In genomic region chr20:25389858-25390537, GRCh38 we compare ENCODE assay signal across 8 cellular contexts. TPM values are rescaled to one million over a fixed set of nuclear protein-coding genes. Genes with fewer than 3 reads are reported as not detected.
DNase-seq lines count a peak whose midpoint lies in the region; ATAC-seq, FAIRE-seq and TF ChIP-seq lines count a peak whose summit lies in the region.

No MANE protein-coding gene starts in this region.

- DNase-seq in A549 (ENCODE audit: low read depth in 1 of 2, low spot score in 1 of 2), result peak in 1 of 2 experiments; percentile 31
- DNase-seq in NT2/D1 (ENCODE audit: low read depth, low spot score), result no peak
- peak; percentile 27 for DNase-seq in activated naive CD4-positive, alpha-beta T cell treated with anti-CD3 and anti-CD28 coated beads for 36 hours
- DNase-seq in head of caudate nucleus, result peak in 36 of 42 donors; percentile 20 to 67 (median 46)
- peak; percentile 31 to 65 for DNase-seq in trophoblast cell
- no peak for DNase-seq in SIG-M5 (lab: John Stamatoyannopoulos, UW)

- H3K4me2 ChIP-seq in A549, result peak overlapping the region; percentile 81
- peak overlapping the region; percentile 69 for H3K4me2 ChIP-seq in trophoblast cell (ENCODE audit: low read length)

- H3K36me3 ChIP-seq in NT2/D1 (ENCODE audit: insufficient read depth, insufficient read length, low read length), result peaks cover 5% of the 10 kb centered on the region
- peaks cover 2 to 3% of the 10 kb centered on the region in 2 experiments for H3K36me3 ChIP-seq in trophoblast cell (ENCODE audit: control insufficient read depth in 1 of 2, insufficient read depth in 2 of 2, low read length in 2 of 2)

- no peak for TF ChIP-seq CTCF in A549 (IDR thresholded peaks at IDR 0.05)

- peak overlapping the region; percentile 86 for H4K12ac ChIP-seq in trophoblast cell (ENCODE audit: low read depth, low read length)

- peak overlapping the region; percentile 95 for H3K4me3 ChIP-seq in A549
- H3K4me3 ChIP-seq in NT2/D1 (ENCODE audit: insufficient read length, low read depth), result peak overlapping the region; percentile 77
- peak overlapping the region; percentile 94 for H3K4me3 ChIP-seq in trophoblast cell (ENCODE audit: low read depth, low read length)

- TF ChIP-seq POLR2A in A549 (IDR thresholded peaks at IDR 0.05; ENCODE audit: low read length), result no peak

- H3K4me1 ChIP-seq in A549 (peaks cover 3% of the 10 kb centered on the region; the same call in 1 of the 3 replicates), NT2/D1 (ENCODE audit: insufficient read depth, insufficient read length) (no peaks in the 10 kb centered on the region), trophoblast cell (ENCODE audit: control insufficient read depth in 1 of 2, insufficient read depth in 2 of 2, low read length in 2 of 2) (peaks cover 0 to 3% of the 10 kb centered on the region in 2 experiments)

- H2BK12ac ChIP-seq in trophoblast cell (ENCODE audit: low read length), result peak overlapping the region; percentile 34

- intact Hi-C loops in activated naive CD4-positive, alpha-beta T cell treated with anti-CD3 and anti-CD28 coated beads for 36 hours (cut with micrococcal nuclease), result loop anchor here (2.0 to 10.0 kb wide), 4 partner anchors 55 to 443 kb away; partner anchors contain the start of genes APMAP and CST7
- intact Hi-C loops in head of caudate nucleus (cut with DNase I), result loop anchor here (5.0 kb wide), 2 partner anchors 143 to 398 kb away; partner anchors contain the start of genes APMAP and PYGB

- no peak for TF ChIP-seq EP300 in A549 (IDR thresholded peaks at IDR 0.05)

- H3K18ac ChIP-seq in trophoblast cell (ENCODE audit: low read length), result peak overlapping the region; percentile 97

- peaks cover 7% of the 10 kb centered on the region for H3K36me3 Mint-ChIP-seq in activated naive CD4-positive, alpha-beta T cell treated with anti-CD3 and anti-CD28 coated beads for 36 hours (ENCODE audit: low read depth)

- H2AFZ ChIP-seq in trophoblast cell (ENCODE audit: insufficient read depth, low read length, poor library complexity), result peak overlapping the region; percentile 89

- no peaks in the 10 kb centered on the region for H3K9me3 ChIP-seq in A549
- H3K9me3 ChIP-seq in NT2/D1 (ENCODE audit: insufficient read depth, low read length), result no peaks in the 10 kb centered on the region
- H3K9me3 ChIP-seq in trophoblast cell (ENCODE audit: insufficient read depth, low read depth, low read length), result no peaks in the 10 kb centered on the region

- no peaks in the 10 kb centered on the region for H3K9me3 Mint-ChIP-seq in activated naive CD4-positive, alpha-beta T cell treated with anti-CD3 and anti-CD28 coated beads for 36 hours

- H3K27me3 ChIP-seq in NT2/D1 (ENCODE audit: insufficient read depth, insufficient read length) (peaks cover 5% of the 10 kb centered on the region), trophoblast cell (ENCODE audit: insufficient read depth, low read length) (no peaks in the 10 kb centered on the region)

- WGBS in A549 (ENCODE audit: missing lambda C conversion rate), result 0% methylated on average over 11 of the region's 67 CpGs
- no CpG with 5 or more reads among the region's 67 CpGs for whole genome bisulfite sequencing in trophoblast cell (ENCODE audit: extremely low coverage, insufficient coverage, insufficient read length)

- CTCF ChIA-PET in A549 (lab: Yijun Ruan, JAX), result interaction anchor here (1.0 kb wide), 1 partner anchor 91 kb away, joined by 3 read pairs; no protein-coding TSS in a partner anchor
- CTCF ChIA-PET in activated naive CD4-positive, alpha-beta T cell treated with anti-CD3 and anti-CD28 coated beads for 36 hours (lab: Charles Lee), result no interaction called here

- H3K4ac ChIP-seq in trophoblast cell (ENCODE audit: low read depth, low read length), result peak overlapping the region; percentile 92

- H3K4me3 Mint-ChIP-seq in activated naive CD4-positive, alpha-beta T cell treated with anti-CD3 and anti-CD28 coated beads for 36 hours, result peak overlapping the region; percentile 87

- H3K27ac Mint-ChIP-seq in activated naive CD4-positive, alpha-beta T cell treated with anti-CD3 and anti-CD28 coated beads for 36 hours, result no peak overlapping the region

- FAIRE-seq in A549 (lab: Jason Lieb, UNC), result no peak

- peak overlapping the region; percentile 57 for H4K8ac ChIP-seq in trophoblast cell (ENCODE audit: low read depth, low read length)

- H3K23ac ChIP-seq in trophoblast cell (ENCODE audit: low read length), result no peak overlapping the region

- H3K14ac ChIP-seq in trophoblast cell (ENCODE audit: low read length), result peak overlapping the region; percentile 93

- POLR2A ChIA-PET in A549 (lab: Yijun Ruan, JAX), result interaction anchor here (1.0 to 1.7 kb wide), 5 partner anchors 18 to 142 kb away, joined by 5 to 13 read pairs (median 6); partner anchors contain the start of gene PYGB

- H3K27me3 Mint-ChIP-seq in activated naive CD4-positive, alpha-beta T cell treated with anti-CD3 and anti-CD28 coated beads for 36 hours (ENCODE audit: low read depth), result no peaks in the 10 kb centered on the region

- peak overlapping the region; percentile 78 to 90 for H3K27ac ChIP-seq in A549
- peak overlapping the region; percentile 92 for H3K27ac ChIP-seq in trophoblast cell (ENCODE audit: low read depth, low read length)

- H2BK5ac ChIP-seq in trophoblast cell (ENCODE audit: low read depth, low read length, poor library complexity), result peak overlapping the region; percentile 93

- H2BK120ac ChIP-seq in trophoblast cell (ENCODE audit: insufficient read depth, low read length, poor library complexity), result peak overlapping the region; percentile 85

- TF ChIP-seq RAD21 in A549 (conservative IDR thresholded peaks at IDR 0.05 in 1 of 2, IDR thresholded peaks at IDR 0.05 in 1 of 2), result no peak; a peak in 1 of 5 replicates

- peaks cover 16% of the 10 kb centered on the region for H3K79me2 ChIP-seq in trophoblast cell (ENCODE audit: control insufficient read depth, insufficient read depth, low read length, poor library complexity)

- H3K4me1 Mint-ChIP-seq in activated naive CD4-positive, alpha-beta T cell treated with anti-CD3 and anti-CD28 coated beads for 36 hours (ENCODE audit: low read depth), result peaks cover 11% of the 10 kb centered on the region

- H3K9ac ChIP-seq in NT2/D1 (ENCODE audit: insufficient read length, low read depth), result peak overlapping the region; percentile 81
- peak overlapping the region; percentile 88 for H3K9ac ChIP-seq in trophoblast cell (ENCODE audit: low read length)

- ATAC-seq in A549 (peak; percentile 54 to 68), GM18858 (IDR thresholded peaks at IDR 0.05; ENCODE audit: unreplicated experiment) (peak; percentile 4), HG03045 (IDR thresholded peaks at IDR 0.05; ENCODE audit: unreplicated experiment) (peak; percentile 35)

- H2AK5ac ChIP-seq in trophoblast cell (ENCODE audit: low read length), result peak overlapping the region; percentile 86

- peak overlapping the region; percentile 92 for H4K91ac ChIP-seq in trophoblast cell (ENCODE audit: low read depth, low read length)

- peaks cover 13% of the 10 kb centered on the region for H3K79me1 ChIP-seq in trophoblast cell (ENCODE audit: low read length)

TF ChIP-seq in A549, 52 proteins besides CTCF, POLR2A, EP300 and RAD21:
- TF ChIP-seq TFCP2L1 (CRISPR knock-in tag; IDR thresholded peaks at IDR 0.05) (no peak), PHF8 (IDR thresholded peaks at IDR 0.05; ENCODE audit: borderline replicate concordance, low read depth) (peak; percentile 63; the same call in 1 of the 2 replicates)

RNA-seq across cellular contexts. Expression of gene ABHD12, which starts 0.6 kb away (rescaled TPM):
- polyA plus RNA-seq in A549 (2011; rRNA removed), result 54.3 and 59.1 TPM in 2 replicates
- polyA plus RNA-seq in A549 (2012; cell fraction: cytosol; rRNA removed), result 55.8 and 64.5 TPM in 2 replicates
- polyA plus RNA-seq in A549 (2012; cell fraction: nucleus; rRNA removed), result 48.3 and 57.5 TPM in 2 replicates
- 87.3 to 101 TPM (median 96.4 TPM) in 3 replicates for polyA plus RNA-seq in A549 (2017; fragmentation: RNase III; extraction: RNeasy Plus Mini Kit Qiagen cat#74134 plus additional on column Dnase treatment)
- polyA minus RNA-seq in A549 (2011; rRNA and poly(A)+ RNA removed), result 63.7 and 69.5 TPM in 2 replicates
- total RNA-seq in activated naive CD4-positive, alpha-beta T cell treated with anti-CD3 and anti-CD28 coated beads for 36 hours, result 10 to 100 TPM; 13.0 to 14.7 TPM
- polyA plus RNA-seq in trophoblast cell (2013), result 66.8 and 67.8 TPM in 2 replicates

RNA-seq across cellular contexts. Expression of gene GINS1, which starts 17.5 kb away (rescaled TPM):
- polyA plus RNA-seq in A549 (2011; rRNA removed) (33.5 and 46.4 TPM in 2 replicates), A549 (2017; fragmentation: RNase III; extraction: RNeasy Plus Mini Kit Qiagen cat#74134 plus additional on column Dnase treatment) (30.7 to 34.2 TPM (median 33.6 TPM) in 3 replicates)
- 17.7 and 19.7 TPM in 2 replicates for polyA plus RNA-seq in A549 (2012; cell fraction: cytosol; rRNA removed)
- polyA plus RNA-seq in A549 (2012; cell fraction: nucleus; rRNA removed), result 7.6 and 19.9 TPM in 2 replicates
- 23.7 and 28.4 TPM in 2 replicates for polyA minus RNA-seq in A549 (2011; rRNA and poly(A)+ RNA removed)
- total RNA-seq in activated naive CD4-positive, alpha-beta T cell treated with anti-CD3 and anti-CD28 coated beads for 36 hours, result 10 to 100 TPM; 25.5 to 27.7 TPM
- 14.3 and 14.7 TPM in 2 replicates for polyA plus RNA-seq in trophoblast cell (2013)

Comparison
In these comparisons a context has a peak if more than half of its experiments do, and no peak if none do; other contexts are left out.
1. ATAC-seq: peak in every context shown above with its lines; median percentile 61 in A549; 35 in HG03045; 4 in GM18858.
2. DNase-seq: peak in activated naive CD4-positive, alpha-beta T cell treated with anti-CD3 and anti-CD28 coated beads for 36 hours (single experiment), head of caudate nucleus (36 of 42) and trophoblast cell (2 of 2); none in NT2/D1 (single experiment) and SIG-M5 (single experiment).
3. Peak in every context shown above with its lines, with median percentiles within 50 percentile points of each other: H3K4me3 ChIP-seq.